In the genomic region with DNA sequence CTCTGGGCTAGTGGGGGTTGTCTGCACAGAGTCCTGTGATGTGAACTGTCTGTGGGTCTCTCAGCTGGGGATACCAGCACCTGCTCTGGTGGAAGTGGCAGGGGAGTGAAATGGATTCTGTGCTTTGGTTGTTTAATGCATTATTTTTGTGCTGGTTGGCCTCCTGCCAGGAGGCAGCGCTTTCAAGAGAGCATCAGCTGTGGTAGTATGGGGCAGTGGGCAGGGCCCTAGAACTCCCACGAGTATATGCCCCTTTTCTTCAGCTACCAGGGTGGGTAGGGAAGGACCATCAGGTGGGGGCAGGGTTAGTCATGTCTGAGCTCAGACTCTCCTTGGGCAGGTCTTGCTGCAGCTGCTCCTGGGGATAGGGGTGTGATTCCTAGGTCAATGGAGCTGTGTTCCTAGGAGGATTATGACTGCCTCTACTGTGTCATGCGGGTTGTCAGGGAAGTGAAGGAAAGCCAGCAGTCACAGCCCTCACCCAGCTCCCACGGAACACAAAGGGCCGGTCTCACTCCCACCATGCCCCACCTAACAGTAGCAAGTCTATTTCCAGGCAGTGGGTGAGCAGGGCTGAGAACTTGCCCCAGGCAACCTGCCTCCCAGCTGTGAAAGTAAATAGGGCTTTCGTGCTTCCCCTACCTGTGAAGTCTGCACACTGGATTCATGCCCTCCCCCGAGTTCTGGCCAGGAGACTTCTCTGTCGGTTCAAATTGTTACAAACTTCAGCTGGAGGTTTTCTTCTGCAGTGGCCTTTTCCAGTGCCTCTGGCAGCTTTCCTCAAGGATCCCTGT, we compare ENCODE assay signal across 21 cellular contexts. TPM values are rescaled to one million over a fixed set of nuclear protein-coding genes. Genes with fewer than 3 reads are reported as not detected.
A peak's percentile ranks its signal among the peaks of the same experiment; 100 is the strongest.
DNase-seq lines count a peak whose midpoint lies in the region; ATAC-seq and TF ChIP-seq lines count a peak whose summit lies in the region.
"Had no signal": no experiment of that assay in that cellular context is flagged by ENCODE, and none has a peak within 500 bp of the region (broad histone marks: within the 10 kb centered on the region; RNA-seq: fewer than 3 reads in every experiment).

No MANE protein-coding gene starts in this region.

- H3K27ac ChIP-seq in neuronal stem cell (replicated peaks; ENCODE audit: low read length) (no peak overlapping the region), vagina (no peak overlapping the region)
- H3K27ac ChIP-seq: C4-2B had no signal

- no peak overlapping the region for H3K4ac ChIP-seq in neuronal stem cell (ENCODE audit: low read length)

- no peak overlapping the region for H3K9ac ChIP-seq in neuronal stem cell (ENCODE audit: low read depth, low read length, poor library complexity)

- H3K36me3 Mint-ChIP-seq in activated CD4-positive, alpha-beta T cell treated with anti-CD3 and anti-CD28 coated beads, Interleukin-2, amount 10 ng/mL, durations not matched to agents 24 days and 14 days (ENCODE audit: low read depth) = no peaks in the 10 kb centered on the region
- H3K36me3 Mint-ChIP-seq: CD8-positive, alpha-beta memory T cell had no signal

- H3K4me3 ChIP-seq in neuronal stem cell (ENCODE audit: low read length in 2 of 2) (no peak overlapping the region), vagina (no peak overlapping the region)

- H3K14ac ChIP-seq in neuronal stem cell (ENCODE audit: low read length) = no peak overlapping the region

- H3K4me3 Mint-ChIP-seq in activated CD4-positive, alpha-beta T cell treated with anti-CD3 and anti-CD28 coated beads, Interleukin-2, amount 10 ng/mL, durations not matched to agents 24 days and 14 days = no peak overlapping the region
- H3K4me3 Mint-ChIP-seq: CD8-positive, alpha-beta memory T cell; HFFc6 had no signal

- DNase-seq in activated CD4-positive, alpha-beta T cell treated with anti-CD3 and anti-CD28 coated beads, Interleukin-2, amount 10 ng/mL, durations not matched to agents 24 days and 14 days = peak; percentile 43
- no peak for DNase-seq in activated CD4-positive, alpha-beta T cell treated with anti-CD3 and anti-CD28 coated beads, Interleukin-2, amount 50 U/mL, for 4 hours
- DNase-seq in NCI-H2081 treated with DMSO at 0.1 percent for 48 hours (lab: John Stamatoyannopoulos, UW) (peak; percentile 6), amniotic epithelial cell (ENCODE audit: low read depth) (peak; percentile 9), activated gamma-delta T cell treated with Interleukin-2 at 50 U/mL for 16 hours (no peak), neuronal stem cell (ENCODE audit: low spot score) (no peak), vagina (ENCODE audit: extremely low spot score in 2 of 2) (no peak), sciatic nerve (ENCODE audit: low spot score) (no peak)
- DNase-seq: CD8-positive, alpha-beta memory T cell; DMS53; HFFc6; MM.1S; NCI-H1048; NCI-H1417 treated with DMSO at 0.1 percent for 48 hours; NCI-H1930; NCI-H2171 treated with DMSO at 0.1 percent for 48 hours; NCI-H774; NK-92 treated with Interleukin-12 subunit alpha and Interleukin-12 subunit beta, amount 100 ng/mL, for 24 hours had no signal

- no peak overlapping the region for H3K18ac ChIP-seq in neuronal stem cell (ENCODE audit: low read length)

- TF ChIP-seq CTCF in vagina (IDR thresholded peaks at IDR 0.05) = no peak

- intact Hi-C loops in activated CD4-positive, alpha-beta T cell treated with anti-CD3 and anti-CD28 coated beads, Interleukin-2, amount 10 ng/mL, durations not matched to agents 24 days and 14 days (cut with micrococcal nuclease) = no loop called here
- intact Hi-C loops in vagina (cut with DNase I) = no loop called here
- intact Hi-C loops in sciatic nerve (cut with DNase I) = no loop called here

- peaks cover 3% of the 10 kb centered on the region for H3K9me3 Mint-ChIP-seq in activated CD4-positive, alpha-beta T cell treated with anti-CD3 and anti-CD28 coated beads, Interleukin-2, amount 10 ng/mL, durations not matched to agents 24 days and 14 days
- H3K9me3 Mint-ChIP-seq: HFFc6 had no signal

- no peaks in the 10 kb centered on the region for H3K79me1 ChIP-seq in neuronal stem cell (ENCODE audit: low read depth, low read length)

- H3K4me2 ChIP-seq in neuronal stem cell (ENCODE audit: insufficient read depth, low read length, poor library complexity, severe bottlenecking) = no peak overlapping the region

- H3K27ac Mint-ChIP-seq in activated CD4-positive, alpha-beta T cell treated with anti-CD3 and anti-CD28 coated beads, Interleukin-2, amount 10 ng/mL, durations not matched to agents 24 days and 14 days = no peak overlapping the region
- H3K27ac Mint-ChIP-seq: CD8-positive, alpha-beta memory T cell; HFFc6 had no signal

- H2BK15ac ChIP-seq in neuronal stem cell (ENCODE audit: low read length) = no peak overlapping the region

- no peaks in the 10 kb centered on the region for H3K27me3 Mint-ChIP-seq in activated CD4-positive, alpha-beta T cell treated with anti-CD3 and anti-CD28 coated beads, Interleukin-2, amount 10 ng/mL, durations not matched to agents 24 days and 14 days

- no peak overlapping the region for H2BK120ac ChIP-seq in neuronal stem cell (ENCODE audit: low read depth, low read length)

- no peak for TF ChIP-seq POLR2A in vagina (IDR thresholded peaks at IDR 0.05)

- no peak overlapping the region for H4K8ac ChIP-seq in neuronal stem cell (ENCODE audit: low read depth, low read length)

- H2AFZ ChIP-seq in neuronal stem cell (ENCODE audit: low read length) = no peak overlapping the region

- H3K23ac ChIP-seq in neuronal stem cell (ENCODE audit: low read depth, low read length, poor library complexity) = no peak overlapping the region

- no peak overlapping the region for H2BK5ac ChIP-seq in neuronal stem cell (ENCODE audit: low read length)

- no peaks in the 10 kb centered on the region for H3K4me1 Mint-ChIP-seq in activated CD4-positive, alpha-beta T cell treated with anti-CD3 and anti-CD28 coated beads, Interleukin-2, amount 10 ng/mL, durations not matched to agents 24 days and 14 days
- H3K4me1 Mint-ChIP-seq: CD8-positive, alpha-beta memory T cell had no signal

- H3K27me3 ChIP-seq in neuronal stem cell (ENCODE audit: control insufficient read depth in 3 of 3, insufficient read depth in 3 of 3, low read depth in 1 of 3, low read length in 3 of 3) = no peaks in the 10 kb centered on the region
- no peaks in the 10 kb centered on the region for H3K27me3 ChIP-seq in vagina

- H4K91ac ChIP-seq in neuronal stem cell (ENCODE audit: low read depth, low read length, poor library complexity) = no peak overlapping the region

- H2AK5ac ChIP-seq in neuronal stem cell (ENCODE audit: low read depth, low read length) = no peak overlapping the region

- H3K9me3 ChIP-seq in neuronal stem cell (replicated peaks in 1 of 2; ENCODE audit: control insufficient read depth in 2 of 2, insufficient read depth in 1 of 2, low read depth in 1 of 2, low read length in 2 of 2) (no peaks in the 10 kb centered on the region), vagina (no peaks in the 10 kb centered on the region)

- no peak for ATAC-seq in sciatic nerve
- ATAC-seq: Panc1 had no signal

- H3K4me1 ChIP-seq in neuronal stem cell (ENCODE audit: control insufficient read depth in 2 of 2, insufficient read depth in 1 of 2, low read depth in 1 of 2, low read length in 2 of 2) (no peaks in the 10 kb centered on the region), vagina (no peaks in the 10 kb centered on the region)

- no CpG with 5 or more reads among the region's 8 CpGs for WGBS in neuronal stem cell (ENCODE audit: extremely low coverage in 2 of 2, insufficient read length in 2 of 2, insufficient replicate concordance in 1 of 2), 2 donors

- no peaks in the 10 kb centered on the region for H3K36me3 ChIP-seq in neuronal stem cell (replicated peaks in 1 of 2; ENCODE audit: control insufficient read depth in 2 of 2, insufficient read depth in 2 of 2, low read length in 2 of 2)
- H3K36me3 ChIP-seq in vagina = no peaks in the 10 kb centered on the region

- H2BK12ac ChIP-seq in neuronal stem cell (ENCODE audit: low read length) = no peak overlapping the region

RNA-seq across cellular contexts. Expression of a gene that starts 25.7 kb away (rescaled TPM):
- total RNA-seq in activated CD4-positive, alpha-beta T cell treated with anti-CD3 and anti-CD28 coated beads, Interleukin-2, amount 10 ng/mL, durations not matched to agents 24 days and 14 days = not detected in 2 replicates
- polyA plus RNA-seq in neuronal stem cell (2013, experiment 1 of 2) = 0.13 TPM
- polyA plus RNA-seq in neuronal stem cell (2013, experiment 2 of 2) = 0.10 TPM
- total RNA-seq in vagina = not detected
- not detected for total RNA-seq in sciatic nerve
- total RNA-seq: CD8-positive, alpha-beta memory T cell; HFFc6; LHCN-M2 had no signal
- polyA plus RNA-seq: CD8-positive, alpha-beta memory T cell had no signal

Comparison
In these comparisons a context has a peak if more than half of its experiments do, and no peak if none do; other contexts are left out.
1. DNase-seq: peak in activated CD4-positive, alpha-beta T cell treated with anti-CD3 and anti-CD28 coated beads, Interleukin-2, amount 10 ng/mL, durations not matched to agents 24 days and 14 days (single experiment), NCI-H2081 treated with DMSO at 0.1 percent for 48 hours (single experiment) and amniotic epithelial cell (single experiment); none in activated CD4-positive, alpha-beta T cell treated with anti-CD3 and anti-CD28 coated beads, Interleukin-2, amount 50 U/mL, for 4 hours (0 of 2), activated gamma-delta T cell treated with Interleukin-2 at 50 U/mL for 16 hours (single experiment), neuronal stem cell (single experiment), vagina (0 of 2) and sciatic nerve (single experiment).